Comparison of ENCODE assay signal across 10 cellular contexts in genomic region chr5:53490747-53491146, GRCh38. TPM values are rescaled to one million over a fixed set of nuclear protein-coding genes. Genes with fewer than 3 reads are reported as not detected.
A peak's percentile ranks its signal among the peaks of the same experiment; 100 is the strongest.
DNase-seq lines count a peak whose midpoint lies in the region; ATAC-seq and TF ChIP-seq lines count a peak whose summit lies in the region.
"Had no signal": no experiment of that assay in that cellular context is flagged by ENCODE, and none has a peak within 500 bp of the region (broad histone marks: within the 10 kb centered on the region; RNA-seq: fewer than 3 reads in every experiment).

No MANE protein-coding gene starts in this region.

- no peak for TF ChIP-seq POLR2A in thyroid gland (IDR thresholded peaks at IDR 0.05)

- H3F3A ChIP-seq in GM23338 (replicated peaks; ENCODE audit: low read depth), result no peaks in the 10 kb centered on the region

- intact Hi-C loops in thyroid gland (cut with DNase I), result no loop called here

- H3K36me3 ChIP-seq in GM23338 (ENCODE audit: insufficient read depth), result no peaks in the 10 kb centered on the region
- peaks cover 7% of the 10 kb centered on the region for H3K36me3 ChIP-seq in osteoblast (ENCODE audit: insufficient read depth, low read length)
- no peaks in the 10 kb centered on the region for H3K36me3 ChIP-seq in thyroid gland

- no peak overlapping the region for H3K4me2 ChIP-seq in GM23338
- peak overlapping the region; percentile 40 for H3K4me2 ChIP-seq in osteoblast (ENCODE audit: insufficient read depth, low read length)

- H3K27me3 Mint-ChIP-seq in GM23338 (ENCODE audit: insufficient read depth, low read depth, poor library complexity), result no peaks in the 10 kb centered on the region

- peaks cover 14% of the 10 kb centered on the region for H3K36me3 Mint-ChIP-seq in GM23338 (ENCODE audit: low read depth)

- H2AFZ ChIP-seq in GM23338, result peak overlapping the region; percentile 94; the same call in 1 of the 2 replicates
- peak overlapping the region; percentile 17 for H2AFZ ChIP-seq in osteoblast (ENCODE audit: low read length)

- no peak overlapping the region for H3K4me3 Mint-ChIP-seq in GM23338
- H3K4me3 Mint-ChIP-seq: activated T-cell treated with anti-CD3 and anti-CD28 coated beads, Interleukin-2, amount 50 U/mL, for 4 hours; stimulated activated naive CD8-positive, alpha-beta T cell treated with anti-CD3 and anti-CD28 coated beads, Interleukin-15, amount 100 ng/mL, for 72 hours had no signal

- no peaks in the 10 kb centered on the region for H3K9me3 ChIP-seq in osteoblast (ENCODE audit: low read depth, low read length)
- H3K9me3 ChIP-seq in thyroid gland, result no peaks in the 10 kb centered on the region

- no peak overlapping the region for H3K27ac ChIP-seq in GM23338 (ENCODE audit: low read depth)
- peak overlapping the region; percentile 49 for H3K27ac ChIP-seq in epithelial cell of prostate
- H3K27ac ChIP-seq in osteoblast (ENCODE audit: low read depth, low read length), result peak overlapping the region; percentile 74
- H3K27ac ChIP-seq in thyroid gland, result no peak overlapping the region

- H3K4me3 ChIP-seq in GM23338, result no peak overlapping the region
- no peak overlapping the region for H3K4me3 ChIP-seq in osteoblast (ENCODE audit: insufficient read depth, low read length)
- no peak overlapping the region for H3K4me3 ChIP-seq in thyroid gland (replicated peaks in 1 of 3)

- peaks cover 3% of the 10 kb centered on the region; the same call in 1 of the 3 replicates for H3K9me3 Mint-ChIP-seq in GM23338
- H3K9me3 Mint-ChIP-seq: activated T-cell treated with anti-CD3 and anti-CD28 coated beads, Interleukin-2, amount 50 U/mL, for 4 hours had no signal

- H3K27ac Mint-ChIP-seq in GM23338, result no peak overlapping the region

- peaks cover 14% of the 10 kb centered on the region for H3K9me2 ChIP-seq in GM23338 (ENCODE audit: insufficient read depth)

- DNase-seq in GM23338 (ENCODE audit: low spot score) (no peak), NCI-H446 (lab: John Stamatoyannopoulos, UW) (peak; percentile 28 to 73), epithelial cell of prostate (ENCODE audit: low read depth, low spot score) (no peak), osteoblast (ENCODE audit: insufficient read length, low spot score, missing footprints) (peak; percentile 65), nucleus accumbens (lab: John Stamatoyannopoulos, UW) (no peak), thyroid gland (no peak)
- DNase-seq in activated CD8-positive, alpha-beta memory T cell treated with anti-CD3 and anti-CD28 coated beads for 24 hours, result no peak
- DNase-seq: activated T-cell treated with anti-CD3 and anti-CD28 coated beads, Interleukin-2, amount 50 U/mL, for 4 hours; stimulated activated naive CD8-positive, alpha-beta T cell treated with anti-CD3 and anti-CD28 coated beads, Interleukin-15, amount 100 ng/mL, for 72 hours had no signal

- H4K20me1 ChIP-seq in GM23338 (replicated peaks; ENCODE audit: insufficient read depth) (no peaks in the 10 kb centered on the region), osteoblast (ENCODE audit: insufficient read depth, low read length) (no peaks in the 10 kb centered on the region)

- H3K4me1 Mint-ChIP-seq in GM23338, result peaks cover 3% of the 10 kb centered on the region; the same call in 2 of the 3 replicates
- H3K4me1 Mint-ChIP-seq: stimulated activated naive CD8-positive, alpha-beta T cell treated with anti-CD3 and anti-CD28 coated beads, Interleukin-15, amount 100 ng/mL, for 72 hours had no signal

- H3K79me2 ChIP-seq in GM23338 (replicated peaks; ENCODE audit: insufficient read depth), result no peaks in the 10 kb centered on the region
- no peaks in the 10 kb centered on the region for H3K79me2 ChIP-seq in osteoblast (ENCODE audit: insufficient read depth, low read length)

- no peak for ATAC-seq in GM23338
- no peak for ATAC-seq in GM21723 (IDR thresholded peaks at IDR 0.05; ENCODE audit: unreplicated experiment)
- ATAC-seq: activated T-cell treated with anti-CD3 and anti-CD28 coated beads, Interleukin-2, amount 50 U/mL, for 4 hours; stimulated activated naive CD8-positive, alpha-beta T cell treated with anti-CD3 and anti-CD28 coated beads, Interleukin-15, amount 100 ng/mL, for 72 hours had no signal

- H3K4me1 ChIP-seq in GM23338 (ENCODE audit: insufficient read depth) (no peaks in the 10 kb centered on the region), osteoblast (ENCODE audit: insufficient read depth, low read length) (peaks cover 21% of the 10 kb centered on the region), thyroid gland (no peaks in the 10 kb centered on the region)

- no peak for TF ChIP-seq CTCF in GM23338 (conservative IDR thresholded peaks at IDR 0.05; ENCODE audit: low read depth in 2 of 2)
- no peak for TF ChIP-seq CTCF in osteoblast (IDR thresholded peaks at IDR 0.05; ENCODE audit: extremely low read depth, low read depth, low read length)
- no peak for TF ChIP-seq CTCF in thyroid gland (IDR thresholded peaks at IDR 0.05)

- H3K27me3 ChIP-seq in GM23338 (ENCODE audit: insufficient read depth) (no peaks in the 10 kb centered on the region), osteoblast (ENCODE audit: insufficient read depth, low read length) (no peaks in the 10 kb centered on the region), thyroid gland (no peaks in the 10 kb centered on the region)

TF ChIP-seq in GM23338, 12 proteins besides CTCF, POLR2A, EP300 and RAD21 (continues in another document):
- TF ChIP-seq CREB1 (CRISPR knock-in tag; IDR thresholded peaks at IDR 0.05; ENCODE audit: low read depth), result no peak
- no peak for TF ChIP-seq ZNF114 (CRISPR knock-in tag; IDR thresholded peaks at IDR 0.05)
- no peak for TF ChIP-seq ZNF462 (CRISPR knock-in tag; IDR thresholded peaks at IDR 0.05)
- TF ChIP-seq EZH2phosphoT487 (IDR thresholded peaks at IDR 0.05; ENCODE audit: unreplicated experiment), result no peak
- TF ChIP-seq ZNF331 (CRISPR knock-in tag; IDR thresholded peaks at IDR 0.05; ENCODE audit: low read depth), result no peak
- TF ChIP-seq STAT1 (IDR thresholded peaks at IDR 0.05; ENCODE audit: unreplicated experiment), result no peak
- no peak for TF ChIP-seq EZH2 (IDR thresholded peaks at IDR 0.05; ENCODE audit: low read depth, unreplicated experiment)
- no peak for TF ChIP-seq NANOG (IDR thresholded peaks at IDR 0.05; ENCODE audit: borderline replicate concordance)

RNA-seq across cellular contexts. Expression of gene FST, which starts 10.3 kb away (rescaled TPM):
- 7.6 and 8.0 TPM in 2 replicates for total RNA-seq in GM23338 (2014; rRNA removed; shearing (Covaris generic))
- polyA plus RNA-seq in GM23338 (2016; fragmentation: Nextera tagmentation; extraction: Ambion mirVana), result 13.2 and 13.9 TPM in 2 replicates
- total RNA-seq in osteoblast, result 176 and 215 TPM in 2 replicates
- 1 to 10 TPM; 1.7 to 8.9 (median 2.8) TPM for total RNA-seq in thyroid gland

Comparison
In these comparisons a context has a peak if more than half of its experiments do, and no peak if none do; other contexts are left out.
1. DNase-seq: peak in NCI-H446 (2 of 2) and osteoblast (single experiment); none in GM23338 (single experiment), epithelial cell of prostate (single experiment), nucleus accumbens (0 of 56), activated CD8-positive, alpha-beta memory T cell treated with anti-CD3 and anti-CD28 coated beads for 24 hours (single experiment) and thyroid gland (0 of 2).
2. H3K27ac ChIP-seq: peak in epithelial cell of prostate (single experiment) and osteoblast (single experiment); none in GM23338 (single experiment) and thyroid gland (0 of 3).
3. RNA of gene FST, which starts 10.3 kb away (total RNA-seq): 176 to 215 TPM in osteoblast; 7.6 to 8.0 TPM in GM23338 and 1.7 to 8.9 TPM in thyroid gland; every median in the first group is over 10 times any median in the second.